ENCODE assay signal across 13 cellular contexts in genomic region chr15:28960979-28961378, GRCh38.
DNase-seq lines count a peak whose midpoint lies in the region; ATAC-seq, FAIRE-seq and TF ChIP-seq lines count a peak whose summit lies in the region.
"Had no signal": no experiment of that assay in that cellular context is flagged by ENCODE, and none has a peak within 500 bp of the region (broad histone marks: within the 10 kb centered on the region; RNA-seq: fewer than 3 reads in every experiment).

No MANE protein-coding gene starts in this region.

- H3K27ac ChIP-seq in GM23248 (no peak overlapping the region), brain microvascular endothelial cell (no peak overlapping the region), mesodermal cell (ENCODE audit: low read depth, low read length, severe bottlenecking) (peak overlapping the region; percentile 47)

- no peak overlapping the region for H3K4me2 ChIP-seq in GM23248 (ENCODE audit: unreplicated experiment)

- WGBS in GM23248 (ENCODE audit: low coverage in 1 of 2, low lambda C conversion rate in 2 of 2, missing lambda C conversion rate in 2 of 2), 2 experiments, result 59 to 60% methylated on average over 9 of the region's 9 CpGs
- 75 to 76% methylated on average over 5 to 7 of the region's 9 CpGs for WGBS in mesodermal cell (ENCODE audit: insufficient coverage in 2 of 2), 2 experiments

- no peaks in the 10 kb centered on the region for H3K27me3 ChIP-seq in GM23248 (replicated peaks; ENCODE audit: insufficient read depth)
- no peaks in the 10 kb centered on the region for H3K27me3 ChIP-seq in brain microvascular endothelial cell (replicated peaks)

- H3F3A ChIP-seq in GM23248 (ENCODE audit: insufficient read depth), result no peaks in the 10 kb centered on the region

- H3K4me1 ChIP-seq in GM23248 (ENCODE audit: insufficient read depth) (no peaks in the 10 kb centered on the region), mesodermal cell (ENCODE audit: control insufficient read depth, insufficient read depth, low read length, poor library complexity, severe bottlenecking) (peaks cover 14% of the 10 kb centered on the region)

- DNase-seq in GM23248 (peak; percentile 13), LoVo (ENCODE audit: low spot score) (peak; percentile 72), brain microvascular endothelial cell (peak; percentile 86), NCI-H1092 treated with DMSO at 0.1 percent for 48 hours (lab: John Stamatoyannopoulos, UW) (no peak), frontal cortex (ENCODE audit: low spot score in 2 of 2) (no peak)
- DNase-seq: activated CD4-positive, alpha-beta T cell treated with anti-CD3 and anti-CD28 coated beads, Interleukin-2, amount 50 U/mL, for 4 hours; NCI-H1436 treated with DMSO at 0.1 percent for 48 hours; stimulated activated CD4-positive, alpha-beta T cell treated with anti-CD3 and anti-CD28 coated beads, Interleukin-2, amount 100 ng/mL, for 24 hours; stimulated activated naive B cell treated with anti-CD40 and anti-IgM and Interleukin-4, amounts not matched to agents 10 μg/mL and 1 μg/mL and 100 μg/mL, for 72 hours; T-cell had no signal

- no peak overlapping the region for H2AFZ ChIP-seq in GM23248

- no peaks in the 10 kb centered on the region for H3K9me2 ChIP-seq in GM23248 (ENCODE audit: insufficient read depth)

- TF ChIP-seq CTCF in brain microvascular endothelial cell (IDR thresholded peaks at IDR 0.05; ENCODE audit: low read depth, low read length, missing control alignments), result no peak

- no peak for FAIRE-seq in frontal cortex (lab: Jason Lieb, UNC)
- FAIRE-seq: GM18507 had no signal

- no peak overlapping the region for H3K4me3 ChIP-seq in GM23248
- no peak overlapping the region for H3K4me3 ChIP-seq in brain microvascular endothelial cell (ENCODE audit: low read depth, low read length)
- no peak overlapping the region for H3K4me3 ChIP-seq in mesodermal cell (ENCODE audit: extremely low read depth, insufficient read depth, low read length, poor library complexity, severe bottlenecking)

- no peak overlapping the region for H3K9ac ChIP-seq in GM23248

- no peak for ATAC-seq in GM18873 (IDR thresholded peaks at IDR 0.05; ENCODE audit: low FRiP score, unreplicated experiment)
- ATAC-seq: stimulated activated naive B cell treated with anti-CD40 and anti-IgM and Interleukin-4, amounts not matched to agents 10 μg/mL and 1 μg/mL and 100 μg/mL, for 72 hours; T-cell had no signal

- H3K79me2 ChIP-seq in GM23248 (ENCODE audit: insufficient read depth), result no peaks in the 10 kb centered on the region

- H4K20me1 ChIP-seq in GM23248 (ENCODE audit: insufficient read depth), result no peaks in the 10 kb centered on the region

- H3K9me3 ChIP-seq in GM23248 (ENCODE audit: low read depth), result no peaks in the 10 kb centered on the region
- no peaks in the 10 kb centered on the region for H3K9me3 ChIP-seq in mesodermal cell (ENCODE audit: control insufficient read depth, low read length)

- in situ Hi-C loops in GM23248 (cut with MboI) (no loop called here), brain microvascular endothelial cell (cut with HindIII; ENCODE audit: low pct_ligation_motif_present, low sequenced_read_pairs) (no loop called here)

- H3K36me3 ChIP-seq in GM23248 (ENCODE audit: low read depth) (no peaks in the 10 kb centered on the region), brain microvascular endothelial cell (replicated peaks) (no peaks in the 10 kb centered on the region), mesodermal cell (ENCODE audit: control insufficient read depth, insufficient read depth, low read length) (no peaks in the 10 kb centered on the region)

Comparison
In these comparisons a context has a peak if more than half of its experiments do, and no peak if none do; other contexts are left out.
1. DNase-seq: peak in GM23248 (single experiment), LoVo (single experiment) and brain microvascular endothelial cell (single experiment); none in NCI-H1092 treated with DMSO at 0.1 percent for 48 hours (single experiment) and frontal cortex (0 of 2).